8 cellular contexts compared by ENCODE assay signal in genomic region chr2:58762176-58762781, GRCh38.
DNase-seq lines count a peak whose midpoint lies in the region; ATAC-seq lines count a peak whose summit lies in the region.

No MANE protein-coding gene starts in this region.

- no peaks in the 10 kb centered on the region for H3K79me1 ChIP-seq in mesendoderm (ENCODE audit: low read length)

- no peak overlapping the region for H2AK5ac ChIP-seq in mesendoderm (ENCODE audit: low read length)

- DNase-seq in SIG-M5 treated with dmso at 0.1 percent for 504 hours (lab: John Stamatoyannopoulos, UW; ENCODE audit: unreplicated experiment) (peak; percentile 58), SIG-M5 (lab: John Stamatoyannopoulos, UW) (no peak), HUDEP-2 (lab: John Stamatoyannopoulos, UW; ENCODE audit: unreplicated experiment in 76 of 76) (peak in 54 of 76 experiments; percentile 0 to 58 (median 21)), RKO (ENCODE audit: low spot score) (peak; percentile 52), dedifferentiated amniotic fluid mesenchymal stem cell (ENCODE audit: extremely low spot score) (peak; percentile 42), mesendoderm (peak; percentile 91), NCI-H128 (lab: John Stamatoyannopoulos, UW; ENCODE audit: unreplicated experiment) (no peak)

- H2BK120ac ChIP-seq in mesendoderm (ENCODE audit: low read depth, low read length) = no peak overlapping the region

- H3K9ac ChIP-seq in mesendoderm (ENCODE audit: low read length) = no peak overlapping the region

- H3K4me2 ChIP-seq in mesendoderm (ENCODE audit: low read length) = no peak overlapping the region

- no peak overlapping the region for H2BK5ac ChIP-seq in mesendoderm (ENCODE audit: low read length)

- H3K27me3 ChIP-seq in mesendoderm (ENCODE audit: insufficient read depth, low read length, poor library complexity) = no peaks in the 10 kb centered on the region

- H2BK15ac ChIP-seq in mesendoderm (replicated peaks; ENCODE audit: low read depth) = no peak overlapping the region

- H4K5ac ChIP-seq in mesendoderm (ENCODE audit: low read length) = no peak overlapping the region

- peak; percentile 73 for ATAC-seq in GM21447 (IDR thresholded peaks at IDR 0.05; ENCODE audit: unreplicated experiment)

- H3K79me2 ChIP-seq in mesendoderm (ENCODE audit: control insufficient read depth, insufficient read depth, low read length) = no peaks in the 10 kb centered on the region

- H3K4ac ChIP-seq in mesendoderm (ENCODE audit: low read depth, low read length) = no peak overlapping the region

- H3K27ac ChIP-seq in mesendoderm (ENCODE audit: low read depth, low read length) = no peak overlapping the region

- no peaks in the 10 kb centered on the region for H3K4me1 ChIP-seq in mesendoderm (ENCODE audit: control insufficient read depth, low read depth, low read length)

- H3K4me3 ChIP-seq in mesendoderm (ENCODE audit: low read length) = no peak overlapping the region

- H3K36me3 ChIP-seq in mesendoderm (ENCODE audit: control insufficient read depth, insufficient read depth, low read length) = no peaks in the 10 kb centered on the region

- H3K56ac ChIP-seq in mesendoderm (ENCODE audit: low read length) = no peak overlapping the region

- peak overlapping the region; percentile 28 for H4K8ac ChIP-seq in mesendoderm (ENCODE audit: low read depth, low read length)

- H3K23ac ChIP-seq in mesendoderm (ENCODE audit: low read length) = no peak overlapping the region

- WGBS in mesendoderm (ENCODE audit: extremely low coverage, insufficient coverage, low lambda C conversion rate) = no CpG with 5 or more reads among the region's 5 CpGs

- H3K18ac ChIP-seq in mesendoderm (ENCODE audit: low read length) = no peak overlapping the region

Comparison
In these comparisons a context has a peak if more than half of its experiments do, and no peak if none do; other contexts are left out.
1. DNase-seq: peak in SIG-M5 treated with dmso at 0.1 percent for 504 hours (single experiment), HUDEP-2 (54 of 76), RKO (single experiment), dedifferentiated amniotic fluid mesenchymal stem cell (single experiment) and mesendoderm (single experiment); none in SIG-M5 (single experiment) and NCI-H128 (single experiment).